ENCODE assay signal across 27 cellular contexts in genomic region chr9:136129176-136129575, GRCh38. TPM values are rescaled to one million over a fixed set of nuclear protein-coding genes. Genes with fewer than 3 reads are reported as not detected.
A peak's percentile ranks its signal among the peaks of the same experiment; 100 is the strongest.
DNase-seq lines count a peak whose midpoint lies in the region; ATAC-seq, FAIRE-seq and TF ChIP-seq lines count a peak whose summit lies in the region.
"Had no signal": no experiment of that assay in that cellular context is flagged by ENCODE, and none has a peak within 500 bp of the region (broad histone marks: within the 10 kb centered on the region; RNA-seq: fewer than 3 reads in every experiment).

No MANE protein-coding gene starts in this region.

- peaks cover 19% of the 10 kb centered on the region for H3K27me3 Mint-ChIP-seq in activated naive CD4-positive, alpha-beta T cell treated with anti-CD3 and anti-CD28 coated beads for 36 hours (ENCODE audit: low read depth)
- peaks cover 38% of the 10 kb centered on the region for H3K27me3 Mint-ChIP-seq in type B pancreatic cell

- H3K14ac ChIP-seq in IMR-90 (replicated peaks; ENCODE audit: low read depth, low read length), result no peak overlapping the region
- H3K14ac ChIP-seq in H1 (ENCODE audit: insufficient read length), result no peak overlapping the region

- no peaks in the 10 kb centered on the region for H3K9me1 ChIP-seq in IMR-90 (ENCODE audit: insufficient read depth, low read length)

- H3K27ac ChIP-seq in IMR-90 (ENCODE audit: insufficient read depth, low read length) (no peak overlapping the region), H1 (ENCODE audit: low read depth, low read length) (no peak overlapping the region), MM.1S (ENCODE audit: low read length) (no peak overlapping the region)
- H3K27ac ChIP-seq: BLaER1 treated with 17β-estradiol and CSF1 and Interleukin-3, amounts not matched to agents 10 nM and 100 nM; C4-2B had no signal

- H2AFZ ChIP-seq in IMR-90 (replicated peaks; ENCODE audit: low read length, poor library complexity), result peak overlapping the region; percentile 63
- no peak overlapping the region for H2AFZ ChIP-seq in H1 (ENCODE audit: low read length)
- H2AFZ ChIP-seq in MM.1S (ENCODE audit: low read length), result no peak overlapping the region

- H3K56ac ChIP-seq in IMR-90 (ENCODE audit: extremely low read depth, insufficient read depth, low read length) (no peak overlapping the region), H1 (replicated peaks; ENCODE audit: insufficient read length, low read depth, low read length) (no peak overlapping the region)

- no peak overlapping the region for H2AK9ac ChIP-seq in IMR-90 (replicated peaks; ENCODE audit: low read depth, low read length, poor library complexity)

- no peaks in the 10 kb centered on the region for H3K9me2 ChIP-seq in MM.1S (replicated peaks; ENCODE audit: insufficient read depth, low read length)

- no peaks in the 10 kb centered on the region; the same call in 1 of the 2 replicates for H3K9me3 ChIP-seq in IMR-90 (ENCODE audit: control insufficient read depth, insufficient read depth, low read length)
- no peaks in the 10 kb centered on the region for H3K9me3 ChIP-seq in H1 (ENCODE audit: insufficient read depth in 2 of 2, low read depth in 1 of 2, low read length in 1 of 2)
- no peaks in the 10 kb centered on the region for H3K9me3 ChIP-seq in MM.1S (replicated peaks; ENCODE audit: insufficient read depth, low read length)

- no peak overlapping the region for H2BK120ac ChIP-seq in IMR-90 (ENCODE audit: low read depth, low read length)
- no peak overlapping the region for H2BK120ac ChIP-seq in H1 (replicated peaks; ENCODE audit: low read depth, low read length)

- H2BK12ac ChIP-seq in H1 (ENCODE audit: low read depth, low read length), result no peak overlapping the region

- DNase-seq in activated naive CD4-positive, alpha-beta T cell treated with anti-CD3 and anti-CD28 coated beads for 36 hours, result no peak
- no peak for DNase-seq in activated naive CD4-positive, alpha-beta T cell treated with anti-CD3 and anti-CD28 coated beads, Interleukin-2, amount 50 U/mL, for 72 hours (ENCODE audit: low spot score in 2 of 2)
- DNase-seq in IMR-90 (no peak), H1 (ENCODE audit: low read depth in 1 of 2, low spot score in 2 of 2) (no peak), type B pancreatic cell (ENCODE audit: extremely low spot score, unreplicated experiment) (no peak), AML-193 (lab: John Stamatoyannopoulos, UW) (no peak), MM.1S (no peak)
- DNase-seq: 8988T; ACHN; CD4-positive, alpha-beta T cell; CD8-positive, alpha-beta T cell; DMS 273 treated with DMSO at 0.1 percent for 48 hours; DMS153; DMS53; DMS79; DND-41; EL; GDM1 had no signal

- H3K36me3 ChIP-seq in IMR-90 (ENCODE audit: control insufficient read depth, insufficient read depth, low read length) (no peaks in the 10 kb centered on the region), H1 (ENCODE audit: control insufficient read depth in 2 of 4, insufficient read depth in 4 of 4, low read length in 3 of 4) (no peaks in the 10 kb centered on the region), MM.1S (replicated peaks; ENCODE audit: insufficient read depth, low read length) (no peaks in the 10 kb centered on the region)
- H3K36me3 ChIP-seq: BLaER1 treated with 17β-estradiol and CSF1 and Interleukin-3, amounts not matched to agents 10 nM and 100 nM had no signal

- dilution Hi-C loops in IMR-90 (cut with HindIII; ENCODE audit: low sequenced_read_pairs, unreplicated experiment), result no loop called here

- H2AK5ac ChIP-seq in IMR-90 (ENCODE audit: low read depth, low read length) (no peak overlapping the region), H1 (ENCODE audit: low read depth, low read length) (no peak overlapping the region; the same call in 1 of the 2 replicates)

- H3K79me1 ChIP-seq in IMR-90 (ENCODE audit: low read depth in 1 of 2, low read length in 2 of 2), result no peaks in the 10 kb centered on the region
- no peaks in the 10 kb centered on the region for H3K79me1 ChIP-seq in H1 (ENCODE audit: low read depth, low read length)

- no peak overlapping the region for H3K9ac ChIP-seq in IMR-90 (ENCODE audit: low read depth, low read length)
- H3K9ac ChIP-seq in H1 (replicated peaks in 1 of 4; ENCODE audit: extremely low read depth in 1 of 4, low read depth in 3 of 4, low read length in 3 of 4), result no peak overlapping the region
- no peak overlapping the region for H3K9ac ChIP-seq in MM.1S (ENCODE audit: low read length)
- H3K9ac ChIP-seq: BLaER1 treated with 17β-estradiol and CSF1 and Interleukin-3, amounts not matched to agents 10 nM and 100 nM had no signal

- no peak overlapping the region for H3K4ac ChIP-seq in IMR-90 (ENCODE audit: low read depth, low read length)
- no peak overlapping the region for H3K4ac ChIP-seq in H1 (replicated peaks; ENCODE audit: insufficient read length, low read depth, low read length)

- TF ChIP-seq POLR2A in IMR-90 (IDR thresholded peaks at IDR 0.05; ENCODE audit: low read depth, low read length) (no peak), H1 (IDR thresholded peaks at IDR 0.05; ENCODE audit: control extremely low read depth in 1 of 2, low read depth in 2 of 2, low read length in 2 of 2) (no peak)

- intact Hi-C loops in activated naive CD4-positive, alpha-beta T cell treated with anti-CD3 and anti-CD28 coated beads for 36 hours (cut with micrococcal nuclease), result loop anchor here (10.0 kb wide), 1 partner anchor 334 kb away; no protein-coding TSS in a partner anchor
- intact Hi-C loops in IMR-90 (cut with micrococcal nuclease), result no loop called here

- H2BK20ac ChIP-seq in IMR-90 (ENCODE audit: low read depth, low read length) (no peak overlapping the region), H1 (ENCODE audit: low read length) (no peak overlapping the region)

- no peak for FAIRE-seq in H1 (lab: Jason Lieb, UNC)
- FAIRE-seq: A204.1, GM12878, GM12892, GM18507, GM19239 had no signal

- no peak overlapping the region for H3K4me3 Mint-ChIP-seq in activated naive CD4-positive, alpha-beta T cell treated with anti-CD3 and anti-CD28 coated beads for 36 hours
- no peak overlapping the region for H3K4me3 Mint-ChIP-seq in type B pancreatic cell
- H3K4me3 Mint-ChIP-seq: B cell; CD4-positive, alpha-beta T cell; CD8-positive, alpha-beta T cell had no signal

- H4K8ac ChIP-seq in IMR-90 (ENCODE audit: low read depth in 2 of 2, low read length in 2 of 2), result no peak overlapping the region
- H4K8ac ChIP-seq in H1 (ENCODE audit: extremely low read depth, insufficient read depth, low read length), result 0 out of 2 replicates have a peak overlapping the region, but pooled peaks have one; percentile 57

- peaks cover 12% of the 10 kb centered on the region; the same call in 1 of the 2 replicates for H3K23me2 ChIP-seq in H1 (ENCODE audit: low read depth, low read length)

- H4K20me1 ChIP-seq in IMR-90 (ENCODE audit: insufficient read depth, low read length) (no peaks in the 10 kb centered on the region; the same call in 1 of the 2 replicates), H1 (replicated peaks in 1 of 2; ENCODE audit: control insufficient read depth in 1 of 2, insufficient read depth in 2 of 2, low read length in 2 of 2) (no peaks in the 10 kb centered on the region), MM.1S (ENCODE audit: insufficient read depth, low read length) (no peaks in the 10 kb centered on the region)

- in situ Hi-C loops in IMR-90 (cut with MboI; ENCODE audit: low sequenced_read_pairs), result loop anchor here (10.0 kb wide), 1 partner anchor 424 kb away; the partner anchor contains the start of gene KCNT1

- no peaks in the 10 kb centered on the region for H3F3A ChIP-seq in MM.1S (ENCODE audit: insufficient read depth, low read length)

- H3K36me3 Mint-ChIP-seq in activated naive CD4-positive, alpha-beta T cell treated with anti-CD3 and anti-CD28 coated beads for 36 hours (ENCODE audit: low read depth), result no peaks in the 10 kb centered on the region
- no peaks in the 10 kb centered on the region for H3K36me3 Mint-ChIP-seq in activated naive CD4-positive, alpha-beta T cell treated with anti-CD3 and anti-CD28 coated beads, Interleukin-2, amount 50 U/mL, for 72 hours
- no peaks in the 10 kb centered on the region for H3K36me3 Mint-ChIP-seq in type B pancreatic cell
- H3K36me3 Mint-ChIP-seq: CD8-positive, alpha-beta T cell had no signal

- H3K4me3 ChIP-seq in IMR-90 (ENCODE audit: insufficient read depth, low read depth, low read length), result no peak overlapping the region
- no peak overlapping the region for H3K4me3 ChIP-seq in H1 (ENCODE audit: extremely low read depth in 1 of 4, insufficient read depth in 2 of 4, low read depth in 3 of 4, low read length in 4 of 4)
- H3K4me3 ChIP-seq in MM.1S (ENCODE audit: low read length), result no peak overlapping the region
- H3K4me3 ChIP-seq: BLaER1 treated with 17β-estradiol and CSF1 and Interleukin-3, amounts not matched to agents 10 nM and 100 nM; GM12878 had no signal

- H3K27me3 ChIP-seq in IMR-90 (ENCODE audit: control insufficient read depth, insufficient read depth, low read length), result peaks cover 81% of the 10 kb centered on the region
- peaks cover 4 to 25% (median 18%) of the 10 kb centered on the region in 4 experiments; a peak in 6 of 7 replicates for H3K27me3 ChIP-seq in H1 (replicated peaks in 1 of 4; ENCODE audit: control insufficient read depth in 3 of 4, extremely low read depth in 1 of 4, insufficient read depth in 3 of 4, low read length in 3 of 4)
- H3K27me3 ChIP-seq in MM.1S (replicated peaks; ENCODE audit: insufficient read depth, low read length), result peaks cover 90% of the 10 kb centered on the region

- no peak for ATAC-seq in activated naive CD4-positive, alpha-beta T cell treated with anti-CD3 and anti-CD28 coated beads, Interleukin-2, amount 50 U/mL, for 72 hours
- ATAC-seq in IMR-90 (ENCODE audit: low read depth), result no peak
- ATAC-seq in GM18511 (IDR thresholded peaks at IDR 0.05; ENCODE audit: unreplicated experiment), result no peak
- ATAC-seq: CD8-positive, alpha-beta T cell; GM12878 had no signal

- H2BK5ac ChIP-seq in IMR-90 (ENCODE audit: low read depth, low read length, poor library complexity, severe bottlenecking) (no peak overlapping the region), H1 (ENCODE audit: low read depth, low read length) (no peak overlapping the region)

- H4K91ac ChIP-seq in IMR-90 (ENCODE audit: insufficient read depth, low read depth, low read length) (no peak overlapping the region), H1 (replicated peaks; ENCODE audit: insufficient read length, low read length) (no peak overlapping the region)

- no peak for TF ChIP-seq EP300 in H1 (IDR thresholded peaks at IDR 0.05; ENCODE audit: borderline replicate concordance in 1 of 2, low read depth in 2 of 2, low read length in 2 of 2)

- TF ChIP-seq CTCF in IMR-90 (conservative IDR thresholded peaks at IDR 0.05; ENCODE audit: low read depth, low read length) (no peak), H1 (IDR thresholded peaks at IDR 0.05; ENCODE audit: control extremely low read depth in 1 of 3, insufficient read depth in 1 of 3, low read depth in 1 of 3, low read length in 3 of 3) (no peak), type B pancreatic cell (conservative IDR thresholded peaks at IDR 0.05) (no peak), MM.1S (IDR thresholded peaks at IDR 0.05; ENCODE audit: low read length) (no peak)

- H3K23ac ChIP-seq in IMR-90 (ENCODE audit: low read depth, low read length) (no peak overlapping the region), H1 (ENCODE audit: insufficient read length) (no peak overlapping the region)

- TF ChIP-seq RAD21 in IMR-90 (IDR thresholded peaks at IDR 0.05; ENCODE audit: low read length), result no peak
- TF ChIP-seq RAD21 in H1 (IDR thresholded peaks at IDR 0.05 in 1 of 2, conservative IDR thresholded peaks at IDR 0.05 in 1 of 2; ENCODE audit: low read depth in 2 of 2, low read length in 2 of 2), result no peak

- POLR2A ChIA-PET in IMR-90 (lab: Charles Lee; ENCODE audit: unreplicated experiment), result no interaction called here
- POLR2A ChIA-PET in H1 (lab: Charles Lee; ENCODE audit: partially characterized antibody), result interaction anchor here (0.7 kb wide), 1 partner anchor 19 kb away, joined by 3 read pairs; no protein-coding TSS in a partner anchor

- H3K4me1 Mint-ChIP-seq in activated naive CD4-positive, alpha-beta T cell treated with anti-CD3 and anti-CD28 coated beads for 36 hours (ENCODE audit: low read depth), result peaks cover 2% of the 10 kb centered on the region
- peaks cover 15% of the 10 kb centered on the region for H3K4me1 Mint-ChIP-seq in type B pancreatic cell (ENCODE audit: unreplicated experiment)

- H3K4me2 ChIP-seq in IMR-90 (ENCODE audit: low read depth, low read length) (no peak overlapping the region), H1 (ENCODE audit: insufficient read depth in 1 of 2, low read depth in 2 of 2, low read length in 2 of 2) (no peak overlapping the region), MM.1S (ENCODE audit: low read depth, low read length) (no peak overlapping the region)
- H3K4me2 ChIP-seq: BLaER1 treated with 17β-estradiol and CSF1 and Interleukin-3, amounts not matched to agents 10 nM and 100 nM had no signal

- no peak overlapping the region for H3K18ac ChIP-seq in IMR-90 (ENCODE audit: low read depth, low read length)
- no peak overlapping the region for H3K18ac ChIP-seq in H1 (ENCODE audit: extremely low read depth, low read length)

- H4K5ac ChIP-seq in IMR-90 (ENCODE audit: low read depth, low read length), result no peak overlapping the region
- no peak overlapping the region for H4K5ac ChIP-seq in H1 (ENCODE audit: insufficient read length, low read depth, low read length)

- H3K79me2 ChIP-seq in H1 (ENCODE audit: control insufficient read depth in 1 of 2, insufficient read depth in 2 of 2, low read length in 2 of 2) (no peaks in the 10 kb centered on the region), MM.1S (ENCODE audit: low read length) (no peaks in the 10 kb centered on the region)

- CTCF ChIA-PET in activated naive CD4-positive, alpha-beta T cell treated with anti-CD3 and anti-CD28 coated beads for 36 hours (lab: Charles Lee), result no interaction called here
- CTCF ChIA-PET in IMR-90 (lab: Yijun Ruan, JAX), result interaction anchor here (0.6 kb wide), 1 partner anchor 206 kb away, joined by 5 read pairs; no protein-coding TSS in a partner anchor
- CTCF ChIA-PET in H1 (lab: Charles Lee; ENCODE audit: partially characterized antibody), result interaction anchor here (0.9 to 2.0 kb wide), 7 partner anchors 9 to 160 kb away, joined by 3 to 10 read pairs (median 3); no protein-coding TSS in a partner anchor

- H2BK15ac ChIP-seq in IMR-90 (ENCODE audit: low read depth, low read length) (no peak overlapping the region), H1 (ENCODE audit: low read length) (no peak overlapping the region)

- H3K9me3 Mint-ChIP-seq in activated naive CD4-positive, alpha-beta T cell treated with anti-CD3 and anti-CD28 coated beads for 36 hours, result peaks cover 2% of the 10 kb centered on the region
- H3K9me3 Mint-ChIP-seq in activated naive CD4-positive, alpha-beta T cell treated with anti-CD3 and anti-CD28 coated beads, Interleukin-2, amount 50 U/mL, for 72 hours, result peaks cover 9% of the 10 kb centered on the region in 2 donors
- peaks cover 5% of the 10 kb centered on the region for H3K9me3 Mint-ChIP-seq in type B pancreatic cell
- H3K9me3 Mint-ChIP-seq: CD4-positive, alpha-beta T cell; CD8-positive, alpha-beta T cell had no signal

- H3K4me1 ChIP-seq in IMR-90 (ENCODE audit: control insufficient read depth, insufficient read depth, low read length) (no peaks in the 10 kb centered on the region), H1 (replicated peaks in 1 of 4; ENCODE audit: control insufficient read depth in 3 of 4, insufficient read depth in 4 of 4, low read length in 3 of 4) (peaks cover 0 to 19% (median 10%) of the 10 kb centered on the region in 4 experiments; a peak in 5 of 7 replicates), MM.1S (ENCODE audit: low read length) (no peaks in the 10 kb centered on the region)

- H3K27ac Mint-ChIP-seq in activated naive CD4-positive, alpha-beta T cell treated with anti-CD3 and anti-CD28 coated beads for 36 hours, result peak overlapping the region; percentile 39
- H3K27ac Mint-ChIP-seq in activated naive CD4-positive, alpha-beta T cell treated with anti-CD3 and anti-CD28 coated beads, Interleukin-2, amount 50 U/mL, for 72 hours, result no peak overlapping the region
- H3K27ac Mint-ChIP-seq in type B pancreatic cell, result peak overlapping the region; percentile 9
- H3K27ac Mint-ChIP-seq: B cell; CD4-positive, alpha-beta T cell; CD8-positive, alpha-beta T cell had no signal

- WGBS in IMR-90 (ENCODE audit: extremely low coverage in 2 of 2, insufficient read length in 1 of 2), 2 experiments, result 48% methylated on average over 8 of the region's 17 CpGs; no CpG with 5 or more reads in 1 of the 2 experiments
- WGBS in H1 (ENCODE audit: extremely low coverage in 1 of 2, insufficient coverage in 1 of 2, insufficient read length in 1 of 2, insufficient replicate concordance in 2 of 2, low coverage in 1 of 2, low lambda C conversion rate in 2 of 2, missing lambda C conversion rate in 1 of 2), 2 experiments, result 86% methylated on average over 17 of the region's 17 CpGs; no CpG with 5 or more reads in 1 of the 2 experiments

- no TSS peak for BruUV-seq in IMR-90 (replicated peaks; lab: Mats Ljungman, UMichigan)

RNA-seq across cellular contexts. Expression of gene TMEM250, which starts 10.5 kb away (rescaled TPM):
- total RNA-seq in activated naive CD4-positive, alpha-beta T cell treated with anti-CD3 and anti-CD28 coated beads for 36 hours, result 10 to 100 TPM; 20.7 to 22.2 TPM
- 10 to 100 TPM; 13.3 to 26.2 TPM for total RNA-seq in activated naive CD4-positive, alpha-beta T cell treated with anti-CD3 and anti-CD28 coated beads, Interleukin-2, amount 50 U/mL, for 72 hours
- total RNA-seq in IMR-90 (2012; rRNA removed), result 12.5 and 14.0 TPM in 2 replicates
- polyA plus RNA-seq in IMR-90 (2012; rRNA removed), result 17.5 and 18.6 TPM in 2 replicates
- 29.9 and 32.6 TPM in 2 replicates for polyA plus RNA-seq in IMR-90 (2012; cell fraction: cytosol; rRNA removed)
- polyA plus RNA-seq in IMR-90 (2012; cell fraction: nucleus; rRNA removed; ENCODE audit: low replicate concordance), result 12.4 and 30.2 TPM in 2 replicates
- 34.9 and 35.3 TPM in 2 replicates for total RNA-seq in H1 (2021; fragmentation: NEBNext Ultra II Directional; extraction: Animal tissue kit (Norgen Biotek cat#: 25700))
- polyA plus RNA-seq in H1 (2011; rRNA removed), result 22.3 and 36.1 TPM in 2 replicates
- 29.7 TPM for polyA plus RNA-seq in H1 (2011; cell fraction: cytosol; rRNA removed)
- polyA plus RNA-seq in H1 (2011; cell fraction: nucleus; rRNA removed), result 51.9 TPM
- polyA plus RNA-seq in H1 (2012, experiment 1 of 2), result 27.3 to 39.7 TPM (median 36.4 TPM) in 4 replicates
- 42.5 TPM for polyA plus RNA-seq in H1 (2012, experiment 2 of 2)
- polyA plus RNA-seq in H1 (2013, experiment 1 of 2), result 22.7 TPM
- polyA plus RNA-seq in H1 (2013, experiment 2 of 2), result 22.4 TPM
- polyA minus RNA-seq in H1 (2011; rRNA and poly(A)+ RNA removed), result 16.0 TPM in 2 replicates
- polyA minus RNA-seq in H1 (2011; cell fraction: cytosol; rRNA and poly(A)+ RNA removed), result 31.0 TPM
- 33.8 TPM for polyA minus RNA-seq in H1 (2011; cell fraction: nucleus; rRNA and poly(A)+ RNA removed)
- total RNA-seq in type B pancreatic cell (ENCODE audit: low replicate concordance), result 37.9 and 53.7 TPM in 2 replicates

RNA-seq across cellular contexts. Expression of gene NACC2, which starts 34.1 kb away (rescaled TPM):
- 1 to 10 TPM; 3.4 to 3.5 TPM for total RNA-seq in activated naive CD4-positive, alpha-beta T cell treated with anti-CD3 and anti-CD28 coated beads for 36 hours
- 10 to 100 TPM in 1 of 2 donors, 1 to 10 TPM in 1; 4.5 to 10.0 TPM for total RNA-seq in activated naive CD4-positive, alpha-beta T cell treated with anti-CD3 and anti-CD28 coated beads, Interleukin-2, amount 50 U/mL, for 72 hours
- total RNA-seq in IMR-90 (2012; rRNA removed) (7.9 and 11.1 TPM in 2 replicates), type B pancreatic cell (ENCODE audit: low replicate concordance) (9.3 and 15.1 TPM in 2 replicates)
- polyA plus RNA-seq in IMR-90 (2012; rRNA removed) (19.0 and 21.2 TPM in 2 replicates), H1 (2011; rRNA removed) (8.3 and 14.9 TPM in 2 replicates)
- polyA plus RNA-seq in IMR-90 (2012; cell fraction: cytosol; rRNA removed), result 16.0 and 22.9 TPM in 2 replicates
- 27.3 and 39.1 TPM in 2 replicates for polyA plus RNA-seq in IMR-90 (2012; cell fraction: nucleus; rRNA removed; ENCODE audit: low replicate concordance)
- 13.6 and 14.0 TPM in 2 replicates for total RNA-seq in H1 (2021; fragmentation: NEBNext Ultra II Directional; extraction: Animal tissue kit (Norgen Biotek cat#: 25700))
- polyA plus RNA-seq in H1 (2011; cell fraction: cytosol; rRNA removed), result 10.8 TPM
- 16.7 TPM for polyA plus RNA-seq in H1 (2011; cell fraction: nucleus; rRNA removed)
- 6.6 to 9.5 TPM (median 8.4 TPM) in 4 replicates for polyA plus RNA-seq in H1 (2012, experiment 1 of 2)
- 5.6 TPM for polyA plus RNA-seq in H1 (2012, experiment 2 of 2)
- polyA plus RNA-seq in H1 (2013, experiment 1 of 2), result 6.3 TPM
- 6.3 TPM for polyA plus RNA-seq in H1 (2013, experiment 2 of 2)
- 6.4 and 8.3 TPM in 2 replicates for polyA minus RNA-seq in H1 (2011; rRNA and poly(A)+ RNA removed)
- polyA minus RNA-seq in H1 (2011; cell fraction: cytosol; rRNA and poly(A)+ RNA removed), result 12.7 TPM
- polyA minus RNA-seq in H1 (2011; cell fraction: nucleus; rRNA and poly(A)+ RNA removed), result 10.0 TPM

Comparison
In these comparisons a context has a peak if more than half of its experiments do, and no peak if none do; other contexts are left out.
1. H3K27ac Mint-ChIP-seq: peak in activated naive CD4-positive, alpha-beta T cell treated with anti-CD3 and anti-CD28 coated beads for 36 hours (single experiment) and type B pancreatic cell (single experiment); none in activated naive CD4-positive, alpha-beta T cell treated with anti-CD3 and anti-CD28 coated beads, Interleukin-2, amount 50 U/mL, for 72 hours (0 of 2).